In the genomic region with DNA sequence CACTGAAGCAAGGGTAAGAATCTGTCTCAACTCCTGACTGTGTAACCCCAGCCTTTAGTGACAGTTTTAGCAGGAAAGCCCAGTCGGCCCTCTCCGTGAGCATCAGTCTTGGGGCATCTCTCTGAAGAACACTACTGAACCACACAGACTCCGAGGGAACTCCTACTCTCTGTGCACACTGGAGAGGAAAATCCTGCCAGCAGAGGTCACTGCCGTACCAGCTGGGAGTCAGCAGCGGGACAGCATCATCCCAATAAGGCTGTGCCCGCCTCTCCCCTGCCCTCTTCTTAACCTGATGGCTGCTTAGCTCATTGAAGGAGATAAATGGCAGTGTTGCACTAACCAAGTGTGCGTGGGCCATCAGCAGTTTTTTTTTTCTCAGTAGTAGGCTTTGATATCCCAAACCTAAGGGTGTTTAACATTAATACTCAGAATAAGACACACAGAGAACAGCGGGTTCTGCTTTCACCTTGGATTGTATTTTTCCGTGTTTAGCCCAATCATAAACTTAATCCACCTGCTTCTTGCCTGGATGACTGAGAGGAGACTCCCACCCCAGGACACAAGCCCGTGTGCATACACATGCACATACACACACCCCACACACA, we compare ENCODE assay signal across 1 cellular context.
TF ChIP-seq lines count a peak whose summit lies in the region.

No MANE protein-coding gene starts in this region.

TF ChIP-seq in HEK293, 187 proteins besides CTCF, POLR2A, EP300 and RAD21 (continued from another document):
- TF ChIP-seq, protein P1, sequence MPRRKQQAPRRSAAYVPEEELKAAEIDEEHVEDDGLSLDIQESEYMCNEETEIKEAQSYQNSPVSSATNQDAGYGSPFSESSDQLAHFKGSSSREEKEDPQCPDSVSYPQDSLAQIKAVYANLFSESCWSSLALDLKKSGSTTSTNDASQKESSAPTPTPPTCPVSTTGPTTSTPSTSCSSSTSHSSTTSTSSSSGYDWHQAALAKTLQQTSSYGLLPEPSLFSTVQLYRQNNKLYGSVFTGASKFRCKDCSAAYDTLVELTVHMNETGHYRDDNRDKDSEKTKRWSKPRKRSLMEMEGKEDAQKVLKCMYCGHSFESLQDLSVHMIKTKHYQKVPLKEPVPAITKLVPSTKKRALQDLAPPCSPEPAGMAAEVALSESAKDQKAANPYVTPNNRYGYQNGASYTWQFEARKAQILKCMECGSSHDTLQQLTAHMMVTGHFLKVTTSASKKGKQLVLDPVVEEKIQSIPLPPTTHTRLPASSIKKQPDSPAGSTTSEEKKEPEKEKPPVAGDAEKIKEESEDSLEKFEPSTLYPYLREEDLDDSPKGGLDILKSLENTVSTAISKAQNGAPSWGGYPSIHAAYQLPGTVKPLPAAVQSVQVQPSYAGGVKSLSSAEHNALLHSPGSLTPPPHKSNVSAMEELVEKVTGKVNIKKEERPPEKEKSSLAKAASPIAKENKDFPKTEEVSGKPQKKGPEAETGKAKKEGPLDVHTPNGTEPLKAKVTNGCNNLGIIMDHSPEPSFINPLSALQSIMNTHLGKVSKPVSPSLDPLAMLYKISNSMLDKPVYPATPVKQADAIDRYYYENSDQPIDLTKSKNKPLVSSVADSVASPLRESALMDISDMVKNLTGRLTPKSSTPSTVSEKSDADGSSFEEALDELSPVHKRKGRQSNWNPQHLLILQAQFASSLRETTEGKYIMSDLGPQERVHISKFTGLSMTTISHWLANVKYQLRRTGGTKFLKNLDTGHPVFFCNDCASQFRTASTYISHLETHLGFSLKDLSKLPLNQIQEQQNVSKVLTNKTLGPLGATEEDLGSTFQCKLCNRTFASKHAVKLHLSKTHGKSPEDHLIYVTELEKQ (tag by site-specific recombination; IDR thresholded peaks at IDR 0.05; ENCODE audit: borderline replicate concordance): no peak
- peak; percentile 97 for TF ChIP-seq ZSCAN30 (tag by site-specific recombination; IDR thresholded peaks at IDR 0.05)
- TF ChIP-seq, protein P2, sequence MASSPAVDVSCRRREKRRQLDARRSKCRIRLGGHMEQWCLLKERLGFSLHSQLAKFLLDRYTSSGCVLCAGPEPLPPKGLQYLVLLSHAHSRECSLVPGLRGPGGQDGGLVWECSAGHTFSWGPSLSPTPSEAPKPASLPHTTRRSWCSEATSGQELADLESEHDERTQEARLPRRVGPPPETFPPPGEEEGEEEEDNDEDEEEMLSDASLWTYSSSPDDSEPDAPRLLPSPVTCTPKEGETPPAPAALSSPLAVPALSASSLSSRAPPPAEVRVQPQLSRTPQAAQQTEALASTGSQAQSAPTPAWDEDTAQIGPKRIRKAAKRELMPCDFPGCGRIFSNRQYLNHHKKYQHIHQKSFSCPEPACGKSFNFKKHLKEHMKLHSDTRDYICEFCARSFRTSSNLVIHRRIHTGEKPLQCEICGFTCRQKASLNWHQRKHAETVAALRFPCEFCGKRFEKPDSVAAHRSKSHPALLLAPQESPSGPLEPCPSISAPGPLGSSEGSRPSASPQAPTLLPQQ (tag by site-specific recombination; IDR thresholded peaks at IDR 0.05): 0 out of 2 replicates have a peak, but pooled peaks have one; percentile 16
- TF ChIP-seq, protein P3, sequence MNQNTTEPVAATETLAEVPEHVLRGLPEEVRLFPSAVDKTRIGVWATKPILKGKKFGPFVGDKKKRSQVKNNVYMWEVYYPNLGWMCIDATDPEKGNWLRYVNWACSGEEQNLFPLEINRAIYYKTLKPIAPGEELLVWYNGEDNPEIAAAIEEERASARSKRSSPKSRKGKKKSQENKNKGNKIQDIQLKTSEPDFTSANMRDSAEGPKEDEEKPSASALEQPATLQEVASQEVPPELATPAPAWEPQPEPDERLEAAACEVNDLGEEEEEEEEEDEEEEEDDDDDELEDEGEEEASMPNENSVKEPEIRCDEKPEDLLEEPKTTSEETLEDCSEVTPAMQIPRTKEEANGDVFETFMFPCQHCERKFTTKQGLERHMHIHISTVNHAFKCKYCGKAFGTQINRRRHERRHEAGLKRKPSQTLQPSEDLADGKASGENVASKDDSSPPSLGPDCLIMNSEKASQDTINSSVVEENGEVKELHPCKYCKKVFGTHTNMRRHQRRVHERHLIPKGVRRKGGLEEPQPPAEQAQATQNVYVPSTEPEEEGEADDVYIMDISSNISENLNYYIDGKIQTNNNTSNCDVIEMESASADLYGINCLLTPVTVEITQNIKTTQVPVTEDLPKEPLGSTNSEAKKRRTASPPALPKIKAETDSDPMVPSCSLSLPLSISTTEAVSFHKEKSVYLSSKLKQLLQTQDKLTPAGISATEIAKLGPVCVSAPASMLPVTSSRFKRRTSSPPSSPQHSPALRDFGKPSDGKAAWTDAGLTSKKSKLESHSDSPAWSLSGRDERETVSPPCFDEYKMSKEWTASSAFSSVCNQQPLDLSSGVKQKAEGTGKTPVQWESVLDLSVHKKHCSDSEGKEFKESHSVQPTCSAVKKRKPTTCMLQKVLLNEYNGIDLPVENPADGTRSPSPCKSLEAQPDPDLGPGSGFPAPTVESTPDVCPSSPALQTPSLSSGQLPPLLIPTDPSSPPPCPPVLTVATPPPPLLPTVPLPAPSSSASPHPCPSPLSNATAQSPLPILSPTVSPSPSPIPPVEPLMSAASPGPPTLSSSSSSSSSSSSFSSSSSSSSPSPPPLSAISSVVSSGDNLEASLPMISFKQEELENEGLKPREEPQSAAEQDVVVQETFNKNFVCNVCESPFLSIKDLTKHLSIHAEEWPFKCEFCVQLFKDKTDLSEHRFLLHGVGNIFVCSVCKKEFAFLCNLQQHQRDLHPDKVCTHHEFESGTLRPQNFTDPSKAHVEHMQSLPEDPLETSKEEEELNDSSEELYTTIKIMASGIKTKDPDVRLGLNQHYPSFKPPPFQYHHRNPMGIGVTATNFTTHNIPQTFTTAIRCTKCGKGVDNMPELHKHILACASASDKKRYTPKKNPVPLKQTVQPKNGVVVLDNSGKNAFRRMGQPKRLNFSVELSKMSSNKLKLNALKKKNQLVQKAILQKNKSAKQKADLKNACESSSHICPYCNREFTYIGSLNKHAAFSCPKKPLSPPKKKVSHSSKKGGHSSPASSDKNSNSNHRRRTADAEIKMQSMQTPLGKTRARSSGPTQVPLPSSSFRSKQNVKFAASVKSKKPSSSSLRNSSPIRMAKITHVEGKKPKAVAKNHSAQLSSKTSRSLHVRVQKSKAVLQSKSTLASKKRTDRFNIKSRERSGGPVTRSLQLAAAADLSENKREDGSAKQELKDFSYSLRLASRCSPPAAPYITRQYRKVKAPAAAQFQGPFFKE (tag by site-specific recombination; IDR thresholded peaks at IDR 0.05; ENCODE audit: borderline replicate concordance): no peak
- TF ChIP-seq EGR2 (tag by site-specific recombination; IDR thresholded peaks at IDR 0.05; ENCODE audit: low read depth): peak; percentile 44
- no peak for TF ChIP-seq ZNF776 (tag by site-specific recombination; IDR thresholded peaks at IDR 0.05; ENCODE audit: borderline replicate concordance)
- TF ChIP-seq ZNF677 (tag by site-specific recombination; IDR thresholded peaks at IDR 0.05): no peak
- TF ChIP-seq ZNF707 (tag by site-specific recombination; IDR thresholded peaks at IDR 0.05): no peak
- TF ChIP-seq YY2 (tag by site-specific recombination; IDR thresholded peaks at IDR 0.05): no peak
- TF ChIP-seq, protein P4, sequence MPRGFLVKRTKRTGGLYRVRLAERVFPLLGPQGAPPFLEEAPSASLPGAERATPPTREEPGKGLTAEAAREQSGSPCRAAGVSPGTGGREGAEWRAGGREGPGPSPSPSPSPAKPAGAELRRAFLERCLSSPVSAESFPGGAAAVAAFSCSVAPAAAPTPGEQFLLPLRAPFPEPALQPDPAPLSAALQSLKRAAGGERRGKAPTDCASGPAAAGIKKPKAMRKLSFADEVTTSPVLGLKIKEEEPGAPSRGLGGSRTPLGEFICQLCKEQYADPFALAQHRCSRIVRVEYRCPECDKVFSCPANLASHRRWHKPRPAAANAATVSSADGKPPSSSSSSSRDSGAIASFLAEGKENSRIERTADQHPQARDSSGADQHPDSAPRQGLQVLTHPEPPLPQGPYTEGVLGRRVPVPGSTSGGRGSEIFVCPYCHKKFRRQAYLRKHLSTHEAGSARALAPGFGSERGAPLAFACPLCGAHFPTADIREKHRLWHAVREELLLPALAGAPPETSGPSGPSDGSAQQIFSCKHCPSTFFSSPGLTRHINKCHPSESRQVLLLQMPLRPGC (tag by site-specific recombination; IDR thresholded peaks at IDR 0.05): no peak
- TF ChIP-seq ZNF629 (tag by site-specific recombination; IDR thresholded peaks at IDR 0.05): no peak
- no peak for TF ChIP-seq ZNF19 (tag by site-specific recombination; IDR thresholded peaks at IDR 0.05; ENCODE audit: low read depth)
- no peak for TF ChIP-seq ZNF501 (tag by site-specific recombination; IDR thresholded peaks at IDR 0.05)
- peak; percentile 88 for TF ChIP-seq ZNF341 (tag by site-specific recombination; IDR thresholded peaks at IDR 0.05; ENCODE audit: low read depth)
- TF ChIP-seq ZFHX2 (tag by site-specific recombination; conservative IDR thresholded peaks at IDR 0.05): peak; percentile 31; the same call in 1 of the 2 replicates
- no peak for TF ChIP-seq ZNF121 (tag by site-specific recombination; IDR thresholded peaks at IDR 0.05)
- TF ChIP-seq ZNF664 (tag by site-specific recombination; IDR thresholded peaks at IDR 0.05): no peak
- TF ChIP-seq, protein P5, sequence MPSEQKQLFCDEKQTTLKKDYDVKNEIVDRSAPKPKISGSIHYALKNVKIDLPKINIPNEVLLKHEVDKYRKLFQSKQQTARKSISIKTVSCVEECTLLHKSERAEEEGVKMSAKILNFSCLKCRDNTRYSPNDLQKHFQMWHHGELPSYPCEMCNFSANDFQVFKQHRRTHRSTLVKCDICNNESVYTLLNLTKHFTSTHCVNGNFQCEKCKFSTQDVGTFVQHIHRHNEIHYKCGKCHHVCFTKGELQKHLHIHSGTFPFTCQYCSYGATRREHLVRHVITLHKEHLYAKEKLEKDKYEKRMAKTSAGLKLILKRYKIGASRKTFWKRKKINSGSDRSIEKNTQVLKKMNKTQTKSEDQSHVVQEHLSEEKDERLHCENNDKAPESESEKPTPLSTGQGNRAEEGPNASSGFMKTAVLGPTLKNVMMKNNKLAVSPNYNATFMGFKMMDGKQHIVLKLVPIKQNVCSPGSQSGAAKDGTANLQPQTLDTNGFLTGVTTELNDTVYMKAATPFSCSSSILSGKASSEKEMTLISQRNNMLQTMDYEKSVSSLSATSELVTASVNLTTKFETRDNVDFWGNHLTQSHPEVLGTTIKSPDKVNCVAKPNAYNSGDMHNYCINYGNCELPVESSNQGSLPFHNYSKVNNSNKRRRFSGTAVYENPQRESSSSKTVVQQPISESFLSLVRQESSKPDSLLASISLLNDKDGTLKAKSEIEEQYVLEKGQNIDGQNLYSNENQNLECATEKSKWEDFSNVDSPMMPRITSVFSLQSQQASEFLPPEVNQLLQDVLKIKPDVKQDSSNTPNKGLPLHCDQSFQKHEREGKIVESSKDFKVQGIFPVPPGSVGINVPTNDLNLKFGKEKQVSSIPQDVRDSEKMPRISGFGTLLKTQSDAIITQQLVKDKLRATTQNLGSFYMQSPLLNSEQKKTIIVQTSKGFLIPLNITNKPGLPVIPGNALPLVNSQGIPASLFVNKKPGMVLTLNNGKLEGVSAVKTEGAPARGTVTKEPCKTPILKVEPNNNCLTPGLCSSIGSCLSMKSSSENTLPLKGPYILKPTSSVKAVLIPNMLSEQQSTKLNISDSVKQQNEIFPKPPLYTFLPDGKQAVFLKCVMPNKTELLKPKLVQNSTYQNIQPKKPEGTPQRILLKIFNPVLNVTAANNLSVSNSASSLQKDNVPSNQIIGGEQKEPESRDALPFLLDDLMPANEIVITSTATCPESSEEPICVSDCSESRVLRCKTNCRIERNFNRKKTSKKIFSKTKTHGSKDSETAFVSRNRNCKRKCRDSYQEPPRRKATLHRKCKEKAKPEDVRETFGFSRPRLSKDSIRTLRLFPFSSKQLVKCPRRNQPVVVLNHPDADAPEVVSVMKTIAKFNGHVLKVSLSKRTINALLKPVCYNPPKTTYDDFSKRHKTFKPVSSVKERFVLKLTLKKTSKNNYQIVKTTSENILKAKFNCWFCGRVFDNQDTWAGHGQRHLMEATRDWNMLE (tag by site-specific recombination; conservative IDR thresholded peaks at IDR 0.05; ENCODE audit: low read depth): no peak
- TF ChIP-seq WT1 (tag by site-specific recombination; IDR thresholded peaks at IDR 0.05): no peak
- no peak for TF ChIP-seq ZNF335 (tag by site-specific recombination; conservative IDR thresholded peaks at IDR 0.05)
- TF ChIP-seq ZNF473 (tag by site-specific recombination; IDR thresholded peaks at IDR 0.05): no peak
- TF ChIP-seq ZNF391 (tag by site-specific recombination; IDR thresholded peaks at IDR 0.05; ENCODE audit: borderline replicate concordance, low read depth): no peak
- TF ChIP-seq, protein P6, sequence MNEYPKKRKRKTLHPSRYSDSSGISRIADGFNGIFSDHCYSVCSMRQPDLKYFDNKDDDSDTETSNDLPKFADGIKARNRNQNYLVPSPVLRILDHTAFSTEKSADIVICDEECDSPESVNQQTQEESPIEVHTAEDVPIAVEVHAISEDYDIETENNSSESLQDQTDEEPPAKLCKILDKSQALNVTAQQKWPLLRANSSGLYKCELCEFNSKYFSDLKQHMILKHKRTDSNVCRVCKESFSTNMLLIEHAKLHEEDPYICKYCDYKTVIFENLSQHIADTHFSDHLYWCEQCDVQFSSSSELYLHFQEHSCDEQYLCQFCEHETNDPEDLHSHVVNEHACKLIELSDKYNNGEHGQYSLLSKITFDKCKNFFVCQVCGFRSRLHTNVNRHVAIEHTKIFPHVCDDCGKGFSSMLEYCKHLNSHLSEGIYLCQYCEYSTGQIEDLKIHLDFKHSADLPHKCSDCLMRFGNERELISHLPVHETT (tag by site-specific recombination; IDR thresholded peaks at IDR 0.05): no peak
- TF ChIP-seq, protein P7, sequence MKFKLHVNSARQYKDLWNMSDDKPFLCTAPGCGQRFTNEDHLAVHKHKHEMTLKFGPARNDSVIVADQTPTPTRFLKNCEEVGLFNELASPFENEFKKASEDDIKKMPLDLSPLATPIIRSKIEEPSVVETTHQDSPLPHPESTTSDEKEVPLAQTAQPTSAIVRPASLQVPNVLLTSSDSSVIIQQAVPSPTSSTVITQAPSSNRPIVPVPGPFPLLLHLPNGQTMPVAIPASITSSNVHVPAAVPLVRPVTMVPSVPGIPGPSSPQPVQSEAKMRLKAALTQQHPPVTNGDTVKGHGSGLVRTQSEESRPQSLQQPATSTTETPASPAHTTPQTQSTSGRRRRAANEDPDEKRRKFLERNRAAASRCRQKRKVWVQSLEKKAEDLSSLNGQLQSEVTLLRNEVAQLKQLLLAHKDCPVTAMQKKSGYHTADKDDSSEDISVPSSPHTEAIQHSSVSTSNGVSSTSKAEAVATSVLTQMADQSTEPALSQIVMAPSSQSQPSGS (tag by site-specific recombination; IDR thresholded peaks at IDR 0.05; ENCODE audit: low read depth): no peak
- TF ChIP-seq HOXA7 (CRISPR knock-in tag; IDR thresholded peaks at IDR 0.05; ENCODE audit: borderline replicate concordance): no peak
